Comparison of ENCODE assay signal across 8 cellular contexts in genomic region chr1:15975358-15975804, GRCh38. TPM values are rescaled to one million over a fixed set of nuclear protein-coding genes. Genes with fewer than 3 reads are reported as not detected.
DNase-seq lines count a peak whose midpoint lies in the region; ATAC-seq and TF ChIP-seq lines count a peak whose summit lies in the region.

No MANE protein-coding gene starts in this region.

- H3K36me3 Mint-ChIP-seq in activated naive CD4-positive, alpha-beta T cell treated with anti-CD3 and anti-CD28 coated beads for 36 hours (ENCODE audit: low read depth) = peaks cover 23% of the 10 kb centered on the region

- no peaks in the 10 kb centered on the region for H3K9me3 ChIP-seq in cardiac muscle cell (ENCODE audit: low read depth)

- H3K9me3 Mint-ChIP-seq in activated naive CD4-positive, alpha-beta T cell treated with anti-CD3 and anti-CD28 coated beads for 36 hours = no peaks in the 10 kb centered on the region

- intact Hi-C loops in activated naive CD4-positive, alpha-beta T cell treated with anti-CD3 and anti-CD28 coated beads for 36 hours (cut with micrococcal nuclease) = no loop called here
- intact Hi-C loops in posterior cingulate gyrus (cut with DNase I) = loop anchor here (10.0 kb wide), 1 partner anchor 141 kb away; no protein-coding TSS in a partner anchor

- peak overlapping the region; percentile 85 for H3K4me3 Mint-ChIP-seq in activated naive CD4-positive, alpha-beta T cell treated with anti-CD3 and anti-CD28 coated beads for 36 hours

- TF ChIP-seq CTCF in C4-2B (conservative IDR thresholded peaks at IDR 0.05) = no peak
- no peak for TF ChIP-seq CTCF in cardiac muscle cell (IDR thresholded peaks at IDR 0.05; ENCODE audit: low read depth, low read length)

- peak; percentile 67 for DNase-seq in GM19238 (ENCODE audit: insufficient read length, low spot score)
- DNase-seq in RKO (ENCODE audit: low spot score) = peak; percentile 77
- DNase-seq in activated naive CD4-positive, alpha-beta T cell treated with anti-CD3 and anti-CD28 coated beads for 36 hours = peak; percentile 53
- peak; percentile 57 to 82 for DNase-seq in cardiac muscle cell (ENCODE audit: low read depth in 1 of 2, low spot score in 1 of 2)
- peak; percentile 53 to 96 (median 75) for DNase-seq in posterior cingulate gyrus

- H3K4me3 ChIP-seq in cardiac muscle cell (peak overlapping the region; percentile 47), urinary bladder (ENCODE audit: low read depth, low read length) (peak overlapping the region; percentile 83)

- peak; percentile 30 for ATAC-seq in HG03378 (IDR thresholded peaks at IDR 0.05; ENCODE audit: unreplicated experiment)

- peak overlapping the region; percentile 84 for H3K27ac Mint-ChIP-seq in activated naive CD4-positive, alpha-beta T cell treated with anti-CD3 and anti-CD28 coated beads for 36 hours

- peaks cover 51% of the 10 kb centered on the region for H3K4me1 Mint-ChIP-seq in activated naive CD4-positive, alpha-beta T cell treated with anti-CD3 and anti-CD28 coated beads for 36 hours (ENCODE audit: low read depth)

- H3K27ac ChIP-seq in C4-2B (peak overlapping the region; percentile 79), cardiac muscle cell (peak overlapping the region; percentile 89), urinary bladder (ENCODE audit: low read depth) (no peak overlapping the region)

- H3K27me3 ChIP-seq in cardiac muscle cell = no peaks in the 10 kb centered on the region

- H3K4me1 ChIP-seq in cardiac muscle cell (ENCODE audit: low read depth) (peaks cover 11% of the 10 kb centered on the region), urinary bladder (ENCODE audit: insufficient read depth) (no peaks in the 10 kb centered on the region)

- 1% methylated on average over 47 of the region's 47 CpGs for WGBS in urinary bladder

- no peaks in the 10 kb centered on the region for H3K27me3 Mint-ChIP-seq in activated naive CD4-positive, alpha-beta T cell treated with anti-CD3 and anti-CD28 coated beads for 36 hours (ENCODE audit: low read depth)

- CTCF ChIA-PET in activated naive CD4-positive, alpha-beta T cell treated with anti-CD3 and anti-CD28 coated beads for 36 hours (lab: Charles Lee) = interaction anchor here (0.6 to 1.3 kb wide), 3 partner anchors 24 to 363 kb away, joined by 3 to 6 read pairs (median 4); no protein-coding TSS in a partner anchor

- H3K36me3 ChIP-seq in cardiac muscle cell (peaks cover 6% of the 10 kb centered on the region), urinary bladder (ENCODE audit: insufficient read depth) (no peaks in the 10 kb centered on the region)

RNA-seq across cellular contexts. Expression of gene ZBTB17, which starts 0.5 kb away (rescaled TPM):
- total RNA-seq in activated naive CD4-positive, alpha-beta T cell treated with anti-CD3 and anti-CD28 coated beads for 36 hours = 10 to 100 TPM; 34.8 to 37.5 TPM
- total RNA-seq in cardiac muscle cell (48.8 and 64.0 TPM in 2 replicates), urinary bladder (17.1 TPM)
- polyA plus RNA-seq in cardiac muscle cell (47.1 and 61.6 TPM in 2 replicates), urinary bladder (30.4 TPM)

RNA-seq across cellular contexts. Expression of gene SRARP, which starts 28.7 kb away (rescaled TPM):
- not detected for total RNA-seq in activated naive CD4-positive, alpha-beta T cell treated with anti-CD3 and anti-CD28 coated beads for 36 hours
- total RNA-seq in cardiac muscle cell (0.12 TPM in 1 of 2 replicates, not detected in the other), urinary bladder (not detected)
- polyA plus RNA-seq in cardiac muscle cell (not detected in 2 replicates), urinary bladder (0.03 TPM)

RNA-seq across cellular contexts. Expression of gene HSPB7, which starts 42.5 kb away (rescaled TPM):
- total RNA-seq in activated naive CD4-positive, alpha-beta T cell treated with anti-CD3 and anti-CD28 coated beads for 36 hours = not detected
- 509 and 744 TPM in 2 replicates for total RNA-seq in cardiac muscle cell
- polyA plus RNA-seq in cardiac muscle cell = 1,782 and 2,165 TPM in 2 replicates
- total RNA-seq in urinary bladder = 13.0 TPM
- polyA plus RNA-seq in urinary bladder = 144 TPM

RNA-seq across cellular contexts. Expression of gene CLCNKA, which starts 46.5 kb away (rescaled TPM):
- not detected for total RNA-seq in activated naive CD4-positive, alpha-beta T cell treated with anti-CD3 and anti-CD28 coated beads for 36 hours
- total RNA-seq in cardiac muscle cell = 5.8 and 16.3 TPM in 2 replicates
- 12.8 and 25.5 TPM in 2 replicates for polyA plus RNA-seq in cardiac muscle cell
- total RNA-seq in urinary bladder = not detected
- polyA plus RNA-seq in urinary bladder = 0.09 TPM

Comparison
In these comparisons a context has a peak if more than half of its experiments do, and no peak if none do; other contexts are left out.
1. RNA of gene HSPB7, which starts 42.5 kb away (total RNA-seq): 509 to 744 TPM in cardiac muscle cell; 13.0 TPM in urinary bladder (single experiment) and not detected in activated naive CD4-positive, alpha-beta T cell treated with anti-CD3 and anti-CD28 coated beads for 36 hours; every median in the first group is over 10 times any median in the second.
2. Peak in every context shown above with its lines, with median percentiles within 50 percentile points of each other: DNase-seq.